ENCODE assay signal across 13 cellular contexts in genomic region chr15:29888651-29889050, GRCh38.
DNase-seq lines count a peak whose midpoint lies in the region; ATAC-seq, FAIRE-seq and TF ChIP-seq lines count a peak whose summit lies in the region.
"Had no signal": no experiment of that assay in that cellular context is flagged by ENCODE, and none has a peak within 500 bp of the region (broad histone marks: within the 10 kb centered on the region; RNA-seq: fewer than 3 reads in every experiment).

No MANE protein-coding gene starts in this region.

- in situ Hi-C loops in astrocyte of the cerebellum (cut with HindIII; ENCODE audit: low sequenced_read_pairs) = no loop called here

- no peaks in the 10 kb centered on the region for H3K9me3 Mint-ChIP-seq in activated CD4-positive, alpha-beta memory T cell treated with anti-CD3 and anti-CD28 coated beads for 36 hours
- H3K9me3 Mint-ChIP-seq: activated naive CD8-positive, alpha-beta T cell treated with anti-CD3 and anti-CD28 coated beads for 36 hours had no signal

- no peaks in the 10 kb centered on the region for H3K4me1 ChIP-seq in small intestine (ENCODE audit: control insufficient read depth in 2 of 2, insufficient read depth in 1 of 2, low read depth in 1 of 2, low read length in 1 of 2)

- no peaks in the 10 kb centered on the region for H3K36me3 ChIP-seq in small intestine (ENCODE audit: control insufficient read depth in 2 of 2, insufficient read depth in 2 of 2, low read length in 2 of 2)

- H3K27me3 Mint-ChIP-seq in activated CD4-positive, alpha-beta memory T cell treated with anti-CD3 and anti-CD28 coated beads for 36 hours = peaks cover 10% of the 10 kb centered on the region

- H3K4me3 ChIP-seq in astrocyte of the cerebellum (ENCODE audit: low read depth, low read length) (no peak overlapping the region), small intestine (ENCODE audit: low read depth in 1 of 2, low read length in 2 of 2) (no peak overlapping the region)
- H3K4me3 ChIP-seq: PC-9 had no signal

- ATAC-seq in GM21825 (IDR thresholded peaks at IDR 0.05; ENCODE audit: unreplicated experiment) (no peak), HG02852 (IDR thresholded peaks at IDR 0.05; ENCODE audit: unreplicated experiment) (no peak)
- ATAC-seq: naive thymus-derived CD4-positive, alpha-beta T cell had no signal

- H3K4me3 Mint-ChIP-seq in activated CD4-positive, alpha-beta memory T cell treated with anti-CD3 and anti-CD28 coated beads for 36 hours = no peak overlapping the region
- H3K4me3 Mint-ChIP-seq: activated naive CD8-positive, alpha-beta T cell treated with anti-CD3 and anti-CD28 coated beads for 36 hours; CD14-positive monocyte; naive thymus-derived CD4-positive, alpha-beta T cell had no signal

- H3K27ac Mint-ChIP-seq in activated CD4-positive, alpha-beta memory T cell treated with anti-CD3 and anti-CD28 coated beads for 36 hours = no peak overlapping the region
- H3K27ac Mint-ChIP-seq: activated naive CD8-positive, alpha-beta T cell treated with anti-CD3 and anti-CD28 coated beads for 36 hours; CD14-positive monocyte; naive thymus-derived CD4-positive, alpha-beta T cell had no signal

- no peaks in the 10 kb centered on the region for H3K4me1 Mint-ChIP-seq in activated CD4-positive, alpha-beta memory T cell treated with anti-CD3 and anti-CD28 coated beads for 36 hours (ENCODE audit: low read depth)
- H3K4me1 Mint-ChIP-seq: activated naive CD8-positive, alpha-beta T cell treated with anti-CD3 and anti-CD28 coated beads for 36 hours; CD14-positive monocyte; naive thymus-derived CD4-positive, alpha-beta T cell had no signal

- WGBS in small intestine, 3 donors = 51 to 64% (median 56%) methylated on average over 5 of the region's 5 CpGs

- TF ChIP-seq CTCF in astrocyte of the cerebellum (IDR thresholded peaks at IDR 0.05; ENCODE audit: low read depth, low read length, missing control alignments) = no peak

- no peak for FAIRE-seq in small intestine (lab: Jason Lieb, UNC)

- no peaks in the 10 kb centered on the region for H3K27me3 ChIP-seq in small intestine (ENCODE audit: control insufficient read depth in 2 of 2, insufficient read depth in 2 of 2, low read length in 2 of 2)

- no peak overlapping the region for H3K27ac ChIP-seq in small intestine (ENCODE audit: low read depth in 1 of 2, low read length in 1 of 2)
- H3K27ac ChIP-seq: PC-9 had no signal

- H3K36me3 Mint-ChIP-seq in activated CD4-positive, alpha-beta memory T cell treated with anti-CD3 and anti-CD28 coated beads for 36 hours = no peaks in the 10 kb centered on the region
- H3K36me3 Mint-ChIP-seq: activated naive CD8-positive, alpha-beta T cell treated with anti-CD3 and anti-CD28 coated beads for 36 hours; CD14-positive monocyte; naive thymus-derived CD4-positive, alpha-beta T cell had no signal

- H3K9me3 ChIP-seq in small intestine (ENCODE audit: control insufficient read depth, low read depth) = no peaks in the 10 kb centered on the region

- intact Hi-C loops in activated CD4-positive, alpha-beta memory T cell treated with anti-CD3 and anti-CD28 coated beads for 36 hours (cut with micrococcal nuclease) = no loop called here

- CTCF ChIA-PET in activated CD4-positive, alpha-beta memory T cell treated with anti-CD3 and anti-CD28 coated beads for 36 hours (lab: Charles Lee) = interaction anchor here (0.7 kb wide), 1 partner anchor 748 kb away, joined by 3 read pairs; no protein-coding TSS in a partner anchor

- DNase-seq in ELF-1 (ENCODE audit: low read depth, low spot score) = peak; percentile 77
- peak; percentile 49 for DNase-seq in astrocyte of the cerebellum (ENCODE audit: low read depth)
- peak; percentile 74 for DNase-seq in hepatic stellate cell (ENCODE audit: low spot score)
- DNase-seq in pons (ENCODE audit: low spot score) = peak; percentile 79
- DNase-seq in activated CD4-positive, alpha-beta memory T cell treated with anti-CD3 and anti-CD28 coated beads for 36 hours = no peak
- DNase-seq in small intestine = no peak
- DNase-seq: activated naive CD8-positive, alpha-beta T cell treated with anti-CD3 and anti-CD28 coated beads for 36 hours; naive thymus-derived CD4-positive, alpha-beta T cell; NCI-H1048; PC-9 had no signal

- POLR2A ChIA-PET in activated CD4-positive, alpha-beta memory T cell treated with anti-CD3 and anti-CD28 coated beads for 36 hours (lab: Charles Lee) = no interaction called here

Comparison
In these comparisons a context has a peak if more than half of its experiments do, and no peak if none do; other contexts are left out.
1. DNase-seq: peak in ELF-1 (single experiment), astrocyte of the cerebellum (single experiment), hepatic stellate cell (single experiment) and pons (single experiment); none in activated CD4-positive, alpha-beta memory T cell treated with anti-CD3 and anti-CD28 coated beads for 36 hours (single experiment) and small intestine (single experiment).